30 cellular contexts compared by ENCODE assay signal in genomic region chr10:4385491-4385890, GRCh38.
"Had no signal": no experiment of that assay in that cellular context is flagged by ENCODE, and none has a peak within 500 bp of the region (broad histone marks: within the 10 kb centered on the region; RNA-seq: fewer than 3 reads in every experiment).

No MANE protein-coding gene starts in this region.

- ATAC-seq: left lobe of liver; mucosa of descending colon; natural killer cell treated with Interleukin-12 subunit alpha and Interleukin-12 subunit beta and Interleukin-15 and Interleukin-18, amount 100 ng/mL, for 72 hours; sciatic nerve had no signal

- H3K4me3 Mint-ChIP-seq: central memory CD8-positive, alpha-beta T cell; dendritic cell treated with granulocyte-macrophage colony-stimulating factor and Interleukin-4, amounts not matched to agents 40 ng/mL and 50 ng/mL, for 4 days; endodermal cell; memory B cell; mesothelial cell of epicardium; naive B cell; natural killer cell treated with Interleukin-12 subunit alpha and Interleukin-12 subunit beta and Interleukin-15 and Interleukin-18, amount 100 ng/mL, for 72 hours had no signal

- H3K9me3 ChIP-seq: colonic mucosa, esophagus squamous epithelium, mucosa of descending colon, right atrium auricular region, stomach, tibial artery, upper lobe of left lung had no signal

- H3K9me3 Mint-ChIP-seq: central memory CD8-positive, alpha-beta T cell; dendritic cell treated with granulocyte-macrophage colony-stimulating factor and Interleukin-4, amounts not matched to agents 40 ng/mL and 50 ng/mL, for 4 days; endodermal cell; memory B cell; mesothelial cell of epicardium; naive B cell; natural killer cell treated with Interleukin-12 subunit alpha and Interleukin-12 subunit beta and Interleukin-15 and Interleukin-18, amount 100 ng/mL, for 72 hours had no signal

- H3K27me3 ChIP-seq: colonic mucosa, esophagus squamous epithelium, hepatocyte, right atrium auricular region, stomach, tibial artery, upper lobe of left lung had no signal

- H3K4me1 ChIP-seq: colonic mucosa, parathyroid adenoma, right atrium auricular region, upper lobe of left lung had no signal

- H3K4me3 ChIP-seq: colonic mucosa, esophagus squamous epithelium, hepatocyte, lung, mucosa of descending colon, right atrium auricular region, smooth muscle cell, stomach, tibial artery, upper lobe of left lung had no signal

- H3K4me1 Mint-ChIP-seq: central memory CD8-positive, alpha-beta T cell; memory B cell had no signal

- H3K27ac ChIP-seq: colonic mucosa, esophagus squamous epithelium, hepatocyte, parathyroid adenoma, right atrium auricular region, stomach, tibial artery, upper lobe of left lung had no signal

- H3K4me2 ChIP-seq: hepatocyte, smooth muscle cell had no signal

- H3K27ac Mint-ChIP-seq: dendritic cell treated with granulocyte-macrophage colony-stimulating factor and Interleukin-4, amounts not matched to agents 40 ng/mL and 50 ng/mL, for 4 days; endodermal cell; memory B cell; mesothelial cell of epicardium; naive B cell; natural killer cell treated with Interleukin-12 subunit alpha and Interleukin-12 subunit beta and Interleukin-15 and Interleukin-18, amount 100 ng/mL, for 72 hours; progenitor cell of endocrine pancreas had no signal

- H2AFZ ChIP-seq: hepatocyte, parathyroid adenoma had no signal

- H3K36me3 Mint-ChIP-seq: memory B cell; mesothelial cell of epicardium; naive B cell; natural killer cell treated with Interleukin-12 subunit alpha and Interleukin-12 subunit beta and Interleukin-15 and Interleukin-18, amount 100 ng/mL, for 72 hours had no signal

- H3K27me3 Mint-ChIP-seq: progenitor cell of endocrine pancreas had no signal

- DNase-seq: colonic mucosa; effector CD8-positive, alpha-beta T cell; endodermal cell; erythroblast; esophagus squamous epithelium; head of caudate nucleus; kidney; mucosa of descending colon; naive B cell; occipital lobe; stimulated activated CD4-positive, alpha-beta T cell treated with anti-CD3 and anti-CD28 coated beads, Interleukin-12 subunit alpha, Interleukin-12 subunit beta, amount 100 ng/mL, for 4 hours; stimulated activated CD4-positive, alpha-beta T cell treated with anti-CD3 and anti-CD28 coated beads, Interleukin-1b, Interleukin-23, amount 100 ng/mL, for 48 hours; stimulated activated CD4-positive, alpha-beta T cell treated with anti-CD3 and anti-CD28 coated beads, Interleukin-4, amount 100 ng/mL, for 1 hour; stimulated activated CD8-positive, alpha-beta memory T cell treated with anti-CD3 and anti-CD28 coated beads, Interleukin-4, amount 100 ng/mL, for 48 hours; stomach; tibial artery; upper lobe of left lung had no signal

- H3K9ac ChIP-seq: parathyroid adenoma had no signal

- H3K79me2 ChIP-seq: hepatocyte, parathyroid adenoma had no signal

- H3K36me3 ChIP-seq: colonic mucosa, esophagus squamous epithelium, right atrium auricular region, stomach, tibial artery, upper lobe of left lung had no signal
